In the genomic region with DNA sequence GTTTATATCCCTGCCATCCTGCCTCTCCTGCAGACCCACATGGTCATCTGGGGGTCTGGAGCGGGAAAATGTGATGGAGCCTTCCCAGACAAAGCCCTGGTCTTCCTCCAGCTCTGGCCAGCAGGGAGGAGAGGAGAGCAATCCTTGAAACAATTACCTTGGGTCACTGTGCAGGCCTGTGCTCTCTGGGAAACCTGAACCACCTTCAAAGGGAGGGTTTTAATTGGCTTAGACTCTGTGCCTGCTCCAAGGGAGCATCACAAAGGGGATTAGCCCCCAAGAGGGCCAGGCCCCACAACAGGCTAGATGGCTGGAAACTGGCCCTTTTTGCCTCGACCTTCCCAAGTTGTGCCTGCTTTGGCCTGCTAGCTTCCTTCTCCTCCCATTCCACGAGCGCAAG, we compare ENCODE assay signal across 1 cellular context.
TF ChIP-seq lines count a peak whose summit lies in the region.

No MANE protein-coding gene starts in this region.

TF ChIP-seq in IMR-90, 13 proteins besides CTCF, POLR2A, EP300 and RAD21:
- TF ChIP-seq FOS (IDR thresholded peaks at IDR 0.05; ENCODE audit: low read depth, low read length) = no peak
- no peak for TF ChIP-seq ELK1 (IDR thresholded peaks at IDR 0.05; ENCODE audit: borderline replicate concordance, low read depth, low read length)
- no peak for TF ChIP-seq USF2 (IDR thresholded peaks at IDR 0.05; ENCODE audit: low read depth, low read length)
- TF ChIP-seq BHLHE40 (IDR thresholded peaks at IDR 0.05; ENCODE audit: low read depth, low read length) = no peak
- no peak for TF ChIP-seq CHD1 (IDR thresholded peaks at IDR 0.05; ENCODE audit: low read depth, low read length)
- no peak for TF ChIP-seq MAFK (IDR thresholded peaks at IDR 0.05; ENCODE audit: low read depth, low read length)
- no peak for TF ChIP-seq NFE2L2 (IDR thresholded peaks at IDR 0.05; ENCODE audit: low read depth, low read length)
- TF ChIP-seq SMC3 (IDR thresholded peaks at IDR 0.05; ENCODE audit: low read depth, low read length) = no peak
- no peak for TF ChIP-seq RFX5 (IDR thresholded peaks at IDR 0.05; ENCODE audit: low read depth, low read length)
- TF ChIP-seq RCOR1 (IDR thresholded peaks at IDR 0.05; ENCODE audit: insufficient replicate concordance, low read length) = no peak
- TF ChIP-seq MAZ (IDR thresholded peaks at IDR 0.05; ENCODE audit: borderline replicate concordance, low read depth, low read length) = no peak
- no peak for TF ChIP-seq MXI1 (IDR thresholded peaks at IDR 0.05; ENCODE audit: borderline replicate concordance, low read depth, low read length)
- no peak for TF ChIP-seq CEBPB (IDR thresholded peaks at IDR 0.05; ENCODE audit: low read depth, low read length)
